ENCODE assay signal across 9 cellular contexts in genomic region chr16:49281481-49281842, GRCh38. TPM values are rescaled to one million over a fixed set of nuclear protein-coding genes. Genes with fewer than 3 reads are reported as not detected.
DNase-seq lines count a peak whose midpoint lies in the region; ATAC-seq and TF ChIP-seq lines count a peak whose summit lies in the region.
"Had no signal": no experiment of that assay in that cellular context is flagged by ENCODE, and none has a peak within 500 bp of the region (broad histone marks: within the 10 kb centered on the region; RNA-seq: fewer than 3 reads in every experiment).

CBLN1 (minus strand) TSS chr16:49281838; CDS start chr16:49281465, 373 bp downstream.

- TF ChIP-seq CTCF in left ventricle myocardium inferior (IDR thresholded peaks at IDR 0.05; ENCODE audit: borderline replicate concordance) (no peak), ascending aorta (IDR thresholded peaks at IDR 0.05) (no peak), mesothelial cell of epicardium (IDR thresholded peaks at IDR 0.05; ENCODE audit: unreplicated experiment) (no peak), upper lobe of right lung (IDR thresholded peaks at IDR 0.05) (no peak), GM13976 (IDR thresholded peaks at IDR 0.05; ENCODE audit: borderline replicate concordance, control extremely low read depth, extremely low read depth, insufficient read depth, missing control alignments) (no peak)

- no peaks in the 10 kb centered on the region for H3K36me3 Mint-ChIP-seq in mesothelial cell of epicardium

- H3K9me3 Mint-ChIP-seq in mesothelial cell of epicardium = no peaks in the 10 kb centered on the region

- H3K27ac Mint-ChIP-seq in mesothelial cell of epicardium = no peak within 1 kb of the TSS

- H3K4me1 Mint-ChIP-seq in mesothelial cell of epicardium = peaks cover 6% of the 10 kb centered on the region

- in situ Hi-C loops in GM13976 (cut with MboI; ENCODE audit: low sequenced_read_pairs, unreplicated experiment) = no loop called here

- H3K4me3 Mint-ChIP-seq in mesothelial cell of epicardium = peak within 1 kb of the TSS; percentile 64

- ATAC-seq in left cardiac atrium (no peak), upper lobe of right lung (peak; percentile 1), HG03571 (IDR thresholded peaks at IDR 0.05; ENCODE audit: unreplicated experiment) (no peak)

- H3K27me3 Mint-ChIP-seq in mesothelial cell of epicardium (ENCODE audit: low read depth) = peaks cover 94% of the 10 kb centered on the region

- intact Hi-C loops in left ventricle myocardium inferior (cut with micrococcal nuclease) = no loop called here
- intact Hi-C loops in left cardiac atrium (cut with DNase I) = no loop called here
- intact Hi-C loops in ascending aorta (cut with DNase I) = no loop called here
- intact Hi-C loops in upper lobe of right lung (cut with DNase I) = no loop called here
- intact Hi-C loops in head of caudate nucleus (cut with DNase I) = no loop called here

- H3K9me3 ChIP-seq in left ventricle myocardium inferior (replicated peaks) = no peaks in the 10 kb centered on the region
- no peaks in the 10 kb centered on the region for H3K9me3 ChIP-seq in ascending aorta
- no peaks in the 10 kb centered on the region for H3K9me3 ChIP-seq in upper lobe of right lung

- peaks cover 60% of the 10 kb centered on the region for H3K4me1 ChIP-seq in left ventricle myocardium inferior
- peaks cover 0 to 8% of the 10 kb centered on the region in 2 donors for H3K4me1 ChIP-seq in ascending aorta
- peaks cover 6% of the 10 kb centered on the region for H3K4me1 ChIP-seq in upper lobe of right lung
- H3K4me1 ChIP-seq: foreskin keratinocyte had no signal

- H3K27me3 ChIP-seq in left ventricle myocardium inferior (ENCODE audit: low read depth) = peaks cover 99% of the 10 kb centered on the region
- peaks cover 19% of the 10 kb centered on the region for H3K27me3 ChIP-seq in ascending aorta
- H3K27me3 ChIP-seq in upper lobe of right lung = peaks cover 93% of the 10 kb centered on the region

- H3K4me3 ChIP-seq in left ventricle myocardium inferior (peak within 1 kb of the TSS; percentile 67), ascending aorta (peak within 1 kb of the TSS; percentile 40 to 55), upper lobe of right lung (peak within 1 kb of the TSS; percentile 40)

- H3K27ac ChIP-seq in left ventricle myocardium inferior (replicated peaks) = peak within 1 kb of the TSS; percentile 57
- no peak within 1 kb of the TSS for H3K27ac ChIP-seq in ascending aorta
- H3K27ac ChIP-seq in upper lobe of right lung = no peak within 1 kb of the TSS
- H3K27ac ChIP-seq: foreskin keratinocyte had no signal

- H3K36me3 ChIP-seq in left ventricle myocardium inferior (no peaks in the 10 kb centered on the region), ascending aorta (no peaks in the 10 kb centered on the region), upper lobe of right lung (no peaks in the 10 kb centered on the region)

- DNase-seq in left ventricle myocardium inferior = no peak
- DNase-seq in left cardiac atrium = no peak
- no peak for DNase-seq in ascending aorta (ENCODE audit: low spot score in 2 of 2)
- DNase-seq in mesothelial cell of epicardium (ENCODE audit: low spot score in 2 of 2, unreplicated experiment in 2 of 2) = no peak
- no peak for DNase-seq in upper lobe of right lung
- no peak for DNase-seq in head of caudate nucleus
- no peak for DNase-seq in GM13976 (ENCODE audit: low spot score)

RNA-seq across cellular contexts. Expression of gene CBLN1, which starts in this region (rescaled TPM):
- total RNA-seq in left ventricle myocardium inferior (0.77 TPM), left cardiac atrium (1 to 10 TPM in 1 of 2 donors, under 1 TPM in 1; 0.89 to 1.9 TPM), ascending aorta (not detected), mesothelial cell of epicardium (not detected in 3 replicates), upper lobe of right lung (0.29 TPM)

Comparison
In these comparisons a context has a peak if more than half of its experiments do, and no peak if none do; other contexts are left out.
1. Peak in ATAC-seq and H3K4me3 ChIP-seq in upper lobe of right lung; RNA of the gene not detected or under 1 TPM.